8 cellular contexts compared by ENCODE assay signal in genomic region chr3:133384331-133385027, GRCh38. TPM values are rescaled to one million over a fixed set of nuclear protein-coding genes. Genes with fewer than 3 reads are reported as not detected.
DNase-seq lines count a peak whose midpoint lies in the region; ATAC-seq, FAIRE-seq and TF ChIP-seq lines count a peak whose summit lies in the region.

No MANE protein-coding gene starts in this region.

- H3K27ac ChIP-seq in cardiac muscle cell (no peak overlapping the region), psoas muscle (no peak overlapping the region)

- no peaks in the 10 kb centered on the region for H3K4me1 Mint-ChIP-seq in activated T-helper 17 cell treated with anti-CD3 and anti-CD28 coated beads, Interleukin-2, amount 50 U/mL, for 72 hours

- no peaks in the 10 kb centered on the region for H3K27me3 Mint-ChIP-seq in activated T-helper 17 cell treated with anti-CD3 and anti-CD28 coated beads, Interleukin-2, amount 50 U/mL, for 72 hours

- no peaks in the 10 kb centered on the region for H3K36me3 Mint-ChIP-seq in activated T-helper 17 cell treated with anti-CD3 and anti-CD28 coated beads, Interleukin-2, amount 50 U/mL, for 72 hours (ENCODE audit: low read depth)

- no peaks in the 10 kb centered on the region for H3K27me3 ChIP-seq in cardiac muscle cell
- no peaks in the 10 kb centered on the region for H3K27me3 ChIP-seq in psoas muscle (ENCODE audit: insufficient read depth in 3 of 3, low read length in 2 of 3)

- no peaks in the 10 kb centered on the region for H3K4me1 ChIP-seq in cardiac muscle cell (ENCODE audit: low read depth)
- H3K4me1 ChIP-seq in psoas muscle: peaks cover 7% of the 10 kb centered on the region

- 15 to 22% (median 16%) methylated on average over 13 of the region's 13 CpGs for WGBS in psoas muscle, 3 donors

- DNase-seq in ACHN: peak; percentile 44
- DNase-seq in GM18507 (ENCODE audit: extremely low spot score, insufficient read length, low read depth): peak; percentile 35
- DNase-seq in NCI-H2227 (lab: John Stamatoyannopoulos, UW; ENCODE audit: unreplicated experiment): peak; percentile 78
- peak; percentile 77 to 81 for DNase-seq in cardiac muscle cell (ENCODE audit: low read depth in 1 of 2, low spot score in 1 of 2)
- DNase-seq in psoas muscle: peak; percentile 40 to 81
- DNase-seq in DMS153 treated with DMSO at 0.1 percent for 48 hours (lab: John Stamatoyannopoulos, UW; ENCODE audit: unreplicated experiment): no peak

- intact Hi-C loops in psoas muscle (cut with DNase I): loop anchor here (2.0 to 5.0 kb wide), 4 partner anchors 38 to 658 kb away; no protein-coding TSS in a partner anchor

- in situ Hi-C loops in ACHN (cut with HindIII; ENCODE audit: low pct_ligation_motif_present, low pct_unique_long_range_greater_than_20kb, low sequenced_read_pairs): no loop called here

- H3K9me3 ChIP-seq in cardiac muscle cell (ENCODE audit: low read depth) (no peaks in the 10 kb centered on the region), psoas muscle (no peaks in the 10 kb centered on the region)

- no peaks in the 10 kb centered on the region for H3K36me3 ChIP-seq in cardiac muscle cell
- H3K36me3 ChIP-seq in psoas muscle (ENCODE audit: insufficient read depth in 1 of 2, low read depth in 1 of 2): no peaks in the 10 kb centered on the region

- H3K27ac Mint-ChIP-seq in activated T-helper 17 cell treated with anti-CD3 and anti-CD28 coated beads, Interleukin-2, amount 50 U/mL, for 72 hours: no peak overlapping the region

- peak; percentile 92 for ATAC-seq in HG03159 (IDR thresholded peaks at IDR 0.05; ENCODE audit: unreplicated experiment)
- peak; percentile 48 for ATAC-seq in activated T-helper 17 cell treated with anti-CD3 and anti-CD28 coated beads, Interleukin-2, amount 50 U/mL, for 72 hours (replicated peaks)
- peak; percentile 85 to 97 (median 92) for ATAC-seq in psoas muscle

- H3K9me3 Mint-ChIP-seq in activated T-helper 17 cell treated with anti-CD3 and anti-CD28 coated beads, Interleukin-2, amount 50 U/mL, for 72 hours: no peaks in the 10 kb centered on the region

- peak; percentile 75 for FAIRE-seq in GM18507 (lab: Jason Lieb, UNC)

- H3K4me3 Mint-ChIP-seq in activated T-helper 17 cell treated with anti-CD3 and anti-CD28 coated beads, Interleukin-2, amount 50 U/mL, for 72 hours: no peak overlapping the region

- TF ChIP-seq CTCF in cardiac muscle cell (IDR thresholded peaks at IDR 0.05; ENCODE audit: low read depth, low read length) (peak; percentile 82), psoas muscle (IDR thresholded peaks at IDR 0.05) (peak; percentile 82)

- H3K4me3 ChIP-seq in cardiac muscle cell: no peak overlapping the region
- no peak overlapping the region for H3K4me3 ChIP-seq in psoas muscle

RNA-seq across cellular contexts. Expression of gene BFSP2, which starts 15.4 kb away (rescaled TPM):
- total RNA-seq in activated T-helper 17 cell treated with anti-CD3 and anti-CD28 coated beads, Interleukin-2, amount 50 U/mL, for 72 hours: 1 to 10 TPM in 1 of 2 donors, not detected in 1; 1.0 TPM
- total RNA-seq in cardiac muscle cell (not detected in 2 replicates), psoas muscle (not detected)
- polyA plus RNA-seq in cardiac muscle cell (not detected in 2 replicates), psoas muscle (not detected)
